In genomic region chr4:129043523-129043922, GRCh38 we compare ENCODE assay signal across 11 cellular contexts. TPM values are rescaled to one million over a fixed set of nuclear protein-coding genes. Genes with fewer than 3 reads are reported as not detected.
DNase-seq lines count a peak whose midpoint lies in the region; ATAC-seq and TF ChIP-seq lines count a peak whose summit lies in the region.
"Had no signal": no experiment of that assay in that cellular context is flagged by ENCODE, and none has a peak within 500 bp of the region (broad histone marks: within the 10 kb centered on the region; RNA-seq: fewer than 3 reads in every experiment).

No MANE protein-coding gene starts in this region.

- DNase-seq in AG04450 (ENCODE audit: low read depth, low spot score) = no peak
- DNase-seq in GM04504 (ENCODE audit: low read depth) = peak; percentile 8
- peak; percentile 9 for DNase-seq in RPMI7951 (ENCODE audit: low read depth)
- peak; percentile 50 for DNase-seq in fibroblast of peridontal ligament (ENCODE audit: extremely low read depth)
- DNase-seq in NCI-H1694 treated with DMSO at 0.1 percent for 48 hours (lab: John Stamatoyannopoulos, UW) = no peak
- no peak for DNase-seq in GM19240 (ENCODE audit: insufficient read length, low spot score)
- no peak for DNase-seq in activated T-helper 2 cell treated with anti-CD3 and anti-CD28 coated beads, Interferon-gamma antibody, Interleukin-2, Interleukin-4, amounts not matched to agents 10 μg/mL and 5 μg/mL and 100 μg/mL, durations not matched to agents 14 hours and 24 hours and 36 hours (ENCODE audit: low spot score)
- DNase-seq: caudate nucleus, hippocampal formation, NCI-H2107 had no signal

- no peaks in the 10 kb centered on the region for H3K27me3 ChIP-seq in AG04450 (ENCODE audit: control insufficient read depth, insufficient read depth, low read length)

- peaks cover 13% of the 10 kb centered on the region for H3K9me3 Mint-ChIP-seq in activated T-helper 2 cell treated with anti-CD3 and anti-CD28 coated beads, Interferon-gamma antibody, Interleukin-2, Interleukin-4, amounts not matched to agents 10 μg/mL and 5 μg/mL and 100 μg/mL, durations not matched to agents 14 hours and 24 hours and 36 hours

- H3K27ac Mint-ChIP-seq in activated T-helper 2 cell treated with anti-CD3 and anti-CD28 coated beads, Interferon-gamma antibody, Interleukin-2, Interleukin-4, amounts not matched to agents 10 μg/mL and 5 μg/mL and 100 μg/mL, durations not matched to agents 14 hours and 24 hours and 36 hours = no peak overlapping the region

- POLR2A ChIA-PET in AG04450 (lab: Yijun Ruan, JAX) = no interaction called here

- peaks cover 11% of the 10 kb centered on the region for H3K4me1 Mint-ChIP-seq in activated T-helper 2 cell treated with anti-CD3 and anti-CD28 coated beads, Interferon-gamma antibody, Interleukin-2, Interleukin-4, amounts not matched to agents 10 μg/mL and 5 μg/mL and 100 μg/mL, durations not matched to agents 14 hours and 24 hours and 36 hours (ENCODE audit: low read depth)

- no peaks in the 10 kb centered on the region for H3K9me3 ChIP-seq in AG04450 (ENCODE audit: control insufficient read depth, insufficient read depth, low read length)

- no peaks in the 10 kb centered on the region for H3K27me3 Mint-ChIP-seq in activated T-helper 2 cell treated with anti-CD3 and anti-CD28 coated beads, Interferon-gamma antibody, Interleukin-2, Interleukin-4, amounts not matched to agents 10 μg/mL and 5 μg/mL and 100 μg/mL, durations not matched to agents 14 hours and 24 hours and 36 hours (ENCODE audit: low read depth)

- TF ChIP-seq CTCF in AG04450 (IDR thresholded peaks at IDR 0.05; ENCODE audit: low read depth, low read length) = peak; percentile 21; the same call in 1 of the 2 replicates

- ATAC-seq in HG03460 (IDR thresholded peaks at IDR 0.05; ENCODE audit: unreplicated experiment) = no peak

- H3K27ac ChIP-seq in AG04450 (ENCODE audit: low read depth, low read length) = no peak overlapping the region

- H3K4me3 ChIP-seq in AG04450 (ENCODE audit: low read depth, low read length) = no peak overlapping the region

- intact Hi-C loops in activated T-helper 2 cell treated with anti-CD3 and anti-CD28 coated beads, Interferon-gamma antibody, Interleukin-2, Interleukin-4, amounts not matched to agents 10 μg/mL and 5 μg/mL and 100 μg/mL, durations not matched to agents 14 hours and 24 hours and 36 hours (cut with micrococcal nuclease) = no loop called here

- H3K4me3 Mint-ChIP-seq in activated T-helper 2 cell treated with anti-CD3 and anti-CD28 coated beads, Interferon-gamma antibody, Interleukin-2, Interleukin-4, amounts not matched to agents 10 μg/mL and 5 μg/mL and 100 μg/mL, durations not matched to agents 14 hours and 24 hours and 36 hours (ENCODE audit: low read depth) = no peak overlapping the region

- H3K36me3 Mint-ChIP-seq in activated T-helper 2 cell treated with anti-CD3 and anti-CD28 coated beads, Interferon-gamma antibody, Interleukin-2, Interleukin-4, amounts not matched to agents 10 μg/mL and 5 μg/mL and 100 μg/mL, durations not matched to agents 14 hours and 24 hours and 36 hours (ENCODE audit: low read depth) = peaks cover 22% of the 10 kb centered on the region

- CTCF ChIA-PET in AG04450 (lab: Charles Lee) = interaction anchor here (0.9 kb wide), 1 partner anchor 12 kb away, joined by 3 read pairs; no protein-coding TSS in a partner anchor

RNA-seq across cellular contexts. Expression of gene SCLT1, which starts 49.8 kb away (rescaled TPM):
- 4.8 and 7.5 TPM in 2 replicates for polyA plus RNA-seq in AG04450 (2011; rRNA removed)
- polyA minus RNA-seq in AG04450 (2011; rRNA and poly(A)+ RNA removed) = 6.9 and 10.4 TPM in 2 replicates
- 23.8 and 24.0 TPM in 2 replicates for total RNA-seq in RPMI7951 (2014; rRNA removed; shearing (Covaris generic))
- 23.7 and 24.1 TPM in 2 replicates for total RNA-seq in activated T-helper 2 cell treated with anti-CD3 and anti-CD28 coated beads, Interferon-gamma antibody, Interleukin-2, Interleukin-4, amounts not matched to agents 10 μg/mL and 5 μg/mL and 100 μg/mL, durations not matched to agents 14 hours and 24 hours and 36 hours

RNA-seq across cellular contexts. Expression of gene C4orf33, which starts 52.4 kb away (rescaled TPM):
- polyA plus RNA-seq in AG04450 (2011; rRNA removed) = 7.3 and 11.9 TPM in 2 replicates
- 3.0 and 5.5 TPM in 2 replicates for polyA minus RNA-seq in AG04450 (2011; rRNA and poly(A)+ RNA removed)
- total RNA-seq in RPMI7951 (2014; rRNA removed; shearing (Covaris generic)) = 12.6 and 17.1 TPM in 2 replicates
- 7.1 and 9.2 TPM in 2 replicates for total RNA-seq in activated T-helper 2 cell treated with anti-CD3 and anti-CD28 coated beads, Interferon-gamma antibody, Interleukin-2, Interleukin-4, amounts not matched to agents 10 μg/mL and 5 μg/mL and 100 μg/mL, durations not matched to agents 14 hours and 24 hours and 36 hours

Comparison
In these comparisons a context has a peak if more than half of its experiments do, and no peak if none do; other contexts are left out.
1. DNase-seq: peak in GM04504 (single experiment), RPMI7951 (single experiment) and fibroblast of peridontal ligament (single experiment); none in AG04450 (single experiment), NCI-H1694 treated with DMSO at 0.1 percent for 48 hours (single experiment), GM19240 (single experiment) and activated T-helper 2 cell treated with anti-CD3 and anti-CD28 coated beads, Interferon-gamma antibody, Interleukin-2, Interleukin-4, amounts not matched to agents 10 μg/mL and 5 μg/mL and 100 μg/mL, durations not matched to agents 14 hours and 24 hours and 36 hours (single experiment).